8 cellular contexts compared by ENCODE assay signal in the genomic region with DNA sequence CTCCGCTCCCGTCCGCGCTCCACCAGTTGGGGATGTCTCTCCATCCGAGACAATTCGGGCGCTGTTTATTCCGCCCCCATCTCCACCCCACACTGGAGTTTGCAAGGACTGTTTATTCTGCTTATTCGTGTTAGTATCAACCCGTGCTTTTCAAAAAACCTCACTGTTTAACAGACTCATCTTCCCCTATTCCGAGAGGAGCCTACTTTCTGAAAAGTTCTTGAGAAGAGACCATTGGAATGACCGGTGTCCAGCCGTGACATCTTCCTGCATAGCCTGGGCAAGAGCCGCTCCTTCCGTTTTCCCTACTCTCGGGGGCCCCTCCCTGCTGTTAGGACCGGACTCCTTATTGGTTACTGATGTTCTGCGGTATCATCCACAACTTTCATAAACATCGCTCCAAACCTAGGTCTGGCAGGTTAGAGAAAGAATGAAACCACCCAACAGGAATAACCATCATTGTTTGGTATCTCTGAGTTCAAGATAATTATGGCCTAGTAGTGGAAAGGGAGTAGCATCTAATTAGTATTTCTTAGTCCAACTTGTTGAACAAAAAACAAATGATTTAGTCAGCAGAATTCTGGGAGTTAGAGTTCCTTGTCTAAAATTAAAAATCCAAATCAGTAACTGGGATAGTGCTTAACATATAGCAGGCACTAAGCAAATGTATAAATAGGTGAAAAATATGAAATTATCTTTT. TPM values are rescaled to one million over a fixed set of nuclear protein-coding genes. Genes with fewer than 3 reads are reported as not detected.
DNase-seq lines count a peak whose midpoint lies in the region; ATAC-seq, FAIRE-seq and TF ChIP-seq lines count a peak whose summit lies in the region.

No MANE protein-coding gene starts in this region.

- H3K4me3 ChIP-seq in PC-9 (peak overlapping the region; percentile 77), neural cell (ENCODE audit: low read length) (peak overlapping the region; percentile 78), tibial artery (peak overlapping the region; percentile 68 to 79)

- DNase-seq in Caki2 (ENCODE audit: low read depth) (peak; percentile 71), HuH-7 (ENCODE audit: low spot score) (peak; percentile 77), PC-9 (peak; percentile 69 to 80), frontal cortex (ENCODE audit: low spot score in 2 of 2) (peak; percentile 40 to 41), tibial artery (peak; percentile 89 to 90)

- peak overlapping the region; percentile 71 for H3K9ac ChIP-seq in neural cell (ENCODE audit: low read length)

- BruUV-seq in PC-9 (replicated peaks; lab: Mats Ljungman, UMichigan) = TSS peak; percentile 95

- H3K27ac Mint-ChIP-seq in activated naive CD4-positive, alpha-beta T cell treated with anti-CD3 and anti-CD28 coated beads, Interleukin-2, amount 50 U/mL, for 24 hours = peak overlapping the region; percentile 93

- no peak for FAIRE-seq in frontal cortex (lab: Jason Lieb, UNC)

- TF ChIP-seq CTCF in PC-9 (conservative IDR thresholded peaks at IDR 0.05) = no peak
- TF ChIP-seq CTCF in neural cell (IDR thresholded peaks at IDR 0.05; ENCODE audit: poor library complexity, severe bottlenecking) = no peak
- TF ChIP-seq CTCF in tibial artery (IDR thresholded peaks at IDR 0.05) = no peak

- no peaks in the 10 kb centered on the region for H3K27me3 ChIP-seq in PC-9 (ENCODE audit: insufficient read depth, low read depth)
- no peaks in the 10 kb centered on the region for H3K27me3 ChIP-seq in neural cell (ENCODE audit: insufficient read depth, low read depth, low read length)
- H3K27me3 ChIP-seq in tibial artery = no peaks in the 10 kb centered on the region

- peak; percentile 26 for ATAC-seq in GM21381 (IDR thresholded peaks at IDR 0.05; ENCODE audit: unreplicated experiment)

- peak overlapping the region; percentile 96 for H2AFZ ChIP-seq in PC-9
- H2AFZ ChIP-seq in neural cell (ENCODE audit: low read depth, low read length) = peak overlapping the region; percentile 54

- H4K20me1 ChIP-seq in PC-9 (ENCODE audit: insufficient read depth) (no peaks in the 10 kb centered on the region), neural cell (ENCODE audit: insufficient read depth) (no peaks in the 10 kb centered on the region)

- no peaks in the 10 kb centered on the region for H3K27me3 Mint-ChIP-seq in activated naive CD4-positive, alpha-beta T cell treated with anti-CD3 and anti-CD28 coated beads, Interleukin-2, amount 50 U/mL, for 24 hours

- H3K36me3 ChIP-seq in PC-9 (ENCODE audit: low read depth) (peaks cover 6% of the 10 kb centered on the region; the same call in 1 of the 2 replicates), neural cell (ENCODE audit: insufficient read depth, low read length) (no peaks in the 10 kb centered on the region), tibial artery (peaks cover 0 to under 1% (median 0%) of the 10 kb centered on the region in 3 donors)

- no peak for TF ChIP-seq EP300 in neural cell (conservative IDR thresholded peaks at IDR 0.05; ENCODE audit: poor library complexity, severe bottlenecking)

- H3F3A ChIP-seq in PC-9 (ENCODE audit: insufficient read depth, low read depth) (peaks cover 8% of the 10 kb centered on the region), neural cell (ENCODE audit: insufficient read depth, low read length, poor library complexity, severe bottlenecking) (no peaks in the 10 kb centered on the region)

- H3K79me2 ChIP-seq in PC-9 (ENCODE audit: low read depth) (peaks cover 32% of the 10 kb centered on the region), neural cell (replicated peaks; ENCODE audit: insufficient read depth, low read length) (peaks cover 12% of the 10 kb centered on the region)

- H3K9me2 ChIP-seq in PC-9 (ENCODE audit: insufficient read depth) (no peaks in the 10 kb centered on the region), neural cell (ENCODE audit: insufficient read depth, low read length) (no peaks in the 10 kb centered on the region)

- H3K4me1 ChIP-seq in PC-9 (replicated peaks; ENCODE audit: insufficient read depth) (peaks cover 13% of the 10 kb centered on the region), tibial artery (peaks cover 0 to 36% (median 15%) of the 10 kb centered on the region in 4 donors)

- H3K4me2 ChIP-seq in PC-9 = peak overlapping the region; percentile 81
- peak overlapping the region; percentile 46 for H3K4me2 ChIP-seq in neural cell (ENCODE audit: low read length)

- H3K9me3 Mint-ChIP-seq in activated naive CD4-positive, alpha-beta T cell treated with anti-CD3 and anti-CD28 coated beads, Interleukin-2, amount 50 U/mL, for 24 hours = no peaks in the 10 kb centered on the region

- H3K9me3 ChIP-seq in PC-9 (ENCODE audit: insufficient read depth, low read depth) (no peaks in the 10 kb centered on the region), neural cell (ENCODE audit: low read length) (no peaks in the 10 kb centered on the region), tibial artery (no peaks in the 10 kb centered on the region)

- POLR2A ChIA-PET in PC-9 (lab: Charles Lee; ENCODE audit: unreplicated experiment) = interaction anchor here (0.6 kb wide), 3 partner anchors 16 to 81 kb away, joined by 3 to 9 read pairs (median 6); no protein-coding TSS in a partner anchor

- CTCF ChIA-PET in PC-9 (lab: Charles Lee) = no interaction called here

- peaks cover 43% of the 10 kb centered on the region for H3K4me1 Mint-ChIP-seq in activated naive CD4-positive, alpha-beta T cell treated with anti-CD3 and anti-CD28 coated beads, Interleukin-2, amount 50 U/mL, for 24 hours

- H3K36me3 Mint-ChIP-seq in activated naive CD4-positive, alpha-beta T cell treated with anti-CD3 and anti-CD28 coated beads, Interleukin-2, amount 50 U/mL, for 24 hours = peaks cover 5% of the 10 kb centered on the region

- intact Hi-C loops in PC-9 (cut with micrococcal nuclease; ENCODE audit: unreplicated experiment) (loop anchor here (2.0 kb wide), 4 partner anchors 26 to 296 kb away; partner anchors contain the start of genes HENMT1 and WDR47), tibial artery (cut with DNase I; ENCODE audit: low total_unique reads) (loop anchor here (2.0 kb wide), 1 partner anchor 54 kb away; the partner anchor contains the start of gene PRPF38B)

- H3K27ac ChIP-seq in PC-9 (peak overlapping the region; percentile 83), neural cell (ENCODE audit: low read length) (peak overlapping the region; percentile 51), tibial artery (peak overlapping the region; percentile 89 to 96)

- no peak for TF ChIP-seq RAD21 in neural cell (conservative IDR thresholded peaks at IDR 0.05)

- peak overlapping the region; percentile 96 for H3K4me3 Mint-ChIP-seq in activated naive CD4-positive, alpha-beta T cell treated with anti-CD3 and anti-CD28 coated beads, Interleukin-2, amount 50 U/mL, for 24 hours

- in situ Hi-C loops in Caki2 (cut with HindIII; ENCODE audit: low pct_unique_long_range_greater_than_20kb, low sequenced_read_pairs) = no loop called here

TF ChIP-seq in neural cell, 6 proteins besides CTCF, POLR2A, EP300 and RAD21:
- TF ChIP-seq MXI1 (conservative IDR thresholded peaks at IDR 0.05; ENCODE audit: poor library complexity, severe bottlenecking) = no peak

RNA-seq across cellular contexts. Expression of gene STXBP3, which starts 0.8 kb away (rescaled TPM):
- total RNA-seq in Caki2 (2014; rRNA removed; shearing (Covaris generic); ENCODE audit: low replicate concordance) = 6.4 and 7.3 TPM in 2 replicates
- total RNA-seq in PC-9 (2021) (31.8 and 37.0 TPM in 2 replicates), frontal cortex (31.0 TPM)
- polyA plus RNA-seq in neural cell = 29.6 and 39.3 TPM in 2 replicates
- polyA minus RNA-seq in neural cell = 26.3 and 42.3 TPM in 2 replicates

RNA-seq across cellular contexts. Expression of gene FNDC7, which starts 34.6 kb away (rescaled TPM):
- total RNA-seq in Caki2 (2014; rRNA removed; shearing (Covaris generic); ENCODE audit: low replicate concordance) = not detected in 2 replicates
- 0.20 TPM in 1 of 2 replicates, not detected in the other for total RNA-seq in PC-9 (2021)
- under 0.01 TPM for total RNA-seq in frontal cortex
- not detected in 2 replicates for polyA plus RNA-seq in neural cell
- not detected in 2 replicates for polyA minus RNA-seq in neural cell

RNA-seq across cellular contexts. Expression of gene PRPF38B, which starts 55.2 kb away (rescaled TPM):
- total RNA-seq in Caki2 (2014; rRNA removed; shearing (Covaris generic); ENCODE audit: low replicate concordance) = 4.7 and 7.8 TPM in 2 replicates
- total RNA-seq in PC-9 (2021) (38.0 and 48.9 TPM in 2 replicates), frontal cortex (20.8 TPM)
- polyA plus RNA-seq in neural cell = 24.5 and 31.9 TPM in 2 replicates
- polyA minus RNA-seq in neural cell = 29.2 and 37.3 TPM in 2 replicates

Comparison
In these comparisons a context has a peak if more than half of its experiments do, and no peak if none do; other contexts are left out.
1. Peak in every context shown above with its lines: DNase-seq, ATAC-seq, H3K4me3 ChIP-seq and H3K27ac ChIP-seq.